ENCODE assay signal across 13 cellular contexts in the genomic region with DNA sequence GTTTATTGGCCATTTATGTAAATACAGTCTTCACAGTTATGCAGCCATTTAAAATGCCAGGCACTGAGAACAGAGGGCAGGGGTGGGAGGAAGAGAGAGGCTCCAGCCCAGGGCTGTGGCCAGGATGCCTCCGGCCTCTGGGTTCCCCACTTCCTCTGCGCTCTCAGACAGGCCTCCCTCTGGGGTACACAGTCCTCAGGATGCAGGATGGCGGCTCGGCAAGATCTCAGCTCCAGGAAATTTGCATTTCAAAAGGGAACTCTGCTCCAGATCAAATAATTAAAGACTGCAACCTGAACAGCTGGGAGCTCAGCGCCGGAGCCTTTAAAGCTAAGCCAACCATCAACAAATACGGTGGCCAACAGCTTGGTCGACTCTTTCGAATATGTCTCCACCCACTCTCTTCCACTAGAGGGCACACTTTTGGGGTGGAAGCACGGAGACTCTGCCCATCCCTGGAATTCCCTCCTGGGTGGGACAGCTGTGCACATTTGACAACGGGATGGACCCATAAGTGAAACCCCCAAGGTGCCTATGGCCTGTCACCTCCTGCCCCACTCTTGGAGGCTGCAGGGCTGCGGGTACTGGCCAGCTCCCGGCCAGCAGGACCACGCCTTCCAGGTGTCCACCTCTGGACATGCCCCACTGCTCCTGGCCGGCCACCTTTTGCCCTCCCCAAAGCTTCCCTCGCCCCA.
A peak's percentile ranks its signal among the peaks of the same experiment; 100 is the strongest.
DNase-seq lines count a peak whose midpoint lies in the region; ATAC-seq, FAIRE-seq and TF ChIP-seq lines count a peak whose summit lies in the region.
"Had no signal": no experiment of that assay in that cellular context is flagged by ENCODE, and none has a peak within 500 bp of the region (broad histone marks: within the 10 kb centered on the region; RNA-seq: fewer than 3 reads in every experiment).

No MANE protein-coding gene starts in this region.

- DNase-seq in GM23338 (ENCODE audit: low spot score), result no peak
- peak; percentile 24 for DNase-seq in OCI-LY7 (ENCODE audit: low spot score)
- DNase-seq in islet precursor cell, result peak; percentile 44
- DNase-seq in GM12892 (ENCODE audit: insufficient read length), result no peak
- DNase-seq in H54 (ENCODE audit: insufficient read length, low spot score), result no peak
- DNase-seq in NOMO-1 (lab: John Stamatoyannopoulos, UW; ENCODE audit: unreplicated experiment in 2 of 2), result no peak
- DNase-seq: aorta; CD4-positive, alpha-beta T cell; NCI-H2029 treated with DMSO at 0.1 percent for 48 hours had no signal

- H3F3A ChIP-seq in GM23338 (replicated peaks; ENCODE audit: low read depth), result no peaks in the 10 kb centered on the region

- H3K27ac Mint-ChIP-seq in GM23338, result no peak overlapping the region
- H3K27ac Mint-ChIP-seq: CD4-positive, alpha-beta T cell; stimulated activated naive CD8-positive, alpha-beta T cell treated with anti-CD3 and anti-CD28 coated beads, Interleukin-15, Interleukin-2, amounts not matched to agents 100 ng/mL and 50 ng/mL, for 24 hours; T-cell had no signal

- no peaks in the 10 kb centered on the region for H3K79me2 ChIP-seq in GM23338 (replicated peaks; ENCODE audit: insufficient read depth)
- no peaks in the 10 kb centered on the region for H3K79me2 ChIP-seq in OCI-LY7 (ENCODE audit: insufficient read depth, low read depth, low read length)

- H3K4me3 ChIP-seq in GM23338 (no peak overlapping the region), OCI-LY7 (ENCODE audit: low read depth, low read length, poor library complexity, severe bottlenecking) (no peak overlapping the region)

- no peaks in the 10 kb centered on the region; the same call in 1 of the 2 replicates for H3K36me3 ChIP-seq in GM23338 (ENCODE audit: insufficient read depth)
- no peaks in the 10 kb centered on the region for H3K36me3 ChIP-seq in OCI-LY7 (ENCODE audit: insufficient read depth, low read length)

- H4K20me1 ChIP-seq in GM23338 (replicated peaks; ENCODE audit: insufficient read depth) (no peaks in the 10 kb centered on the region), OCI-LY7 (ENCODE audit: insufficient read depth, low read length) (no peaks in the 10 kb centered on the region)

- 0 out of 2 replicates have a peak, but pooled peaks cover under 1% of the 10 kb centered on the region for H3K9me3 ChIP-seq in OCI-LY7 (ENCODE audit: low read length)

- peak; percentile 79 for ATAC-seq in GM23338
- ATAC-seq in GM21423 (IDR thresholded peaks at IDR 0.05; ENCODE audit: unreplicated experiment), result no peak
- ATAC-seq: T-cell had no signal

- TF ChIP-seq POLR2A in GM12892 (IDR thresholded peaks at IDR 0.05; ENCODE audit: low read depth, low read length) (no peak), H54 (IDR thresholded peaks at IDR 0.05; ENCODE audit: low read depth, low read length) (no peak)

- FAIRE-seq in GM12892 (lab: Jason Lieb, UNC) (no peak), H54 (lab: Jason Lieb, UNC) (no peak)

- peaks cover 3% of the 10 kb centered on the region; the same call in 1 of the 3 replicates for H3K36me3 Mint-ChIP-seq in GM23338 (ENCODE audit: low read depth)
- H3K36me3 Mint-ChIP-seq: T-cell had no signal

- H3K4me3 Mint-ChIP-seq in GM23338, result no peak overlapping the region
- H3K4me3 Mint-ChIP-seq: CD4-positive, alpha-beta T cell; stimulated activated naive CD8-positive, alpha-beta T cell treated with anti-CD3 and anti-CD28 coated beads, Interleukin-15, Interleukin-2, amounts not matched to agents 100 ng/mL and 50 ng/mL, for 24 hours; T-cell had no signal

- TF ChIP-seq CTCF in 22Rv1 (IDR thresholded peaks at IDR 0.05) (peak; percentile 59), GM23338 (conservative IDR thresholded peaks at IDR 0.05; ENCODE audit: low read depth in 2 of 2) (no peak), OCI-LY7 (conservative IDR thresholded peaks at IDR 0.05; ENCODE audit: low read length) (peak; percentile 76)

- H3K4me2 ChIP-seq in GM23338 (no peak overlapping the region), OCI-LY7 (ENCODE audit: low read length) (no peak overlapping the region)

- POLR2A ChIA-PET in OCI-LY7 (lab: Charles Lee), result no interaction called here

- H3K27ac ChIP-seq in 22Rv1, result no peak overlapping the region
- no peak overlapping the region for H3K27ac ChIP-seq in GM23338 (ENCODE audit: low read depth)
- no peak overlapping the region for H3K27ac ChIP-seq in OCI-LY7 (ENCODE audit: low read depth, low read length, poor library complexity, severe bottlenecking)

- no peaks in the 10 kb centered on the region for H3K27me3 ChIP-seq in GM23338 (ENCODE audit: insufficient read depth)

- H3K9me2 ChIP-seq in GM23338 (ENCODE audit: insufficient read depth) (no peaks in the 10 kb centered on the region), OCI-LY7 (ENCODE audit: insufficient read depth, low read length) (no peaks in the 10 kb centered on the region)

- no peak overlapping the region for H2AFZ ChIP-seq in GM23338
- no peak overlapping the region for H2AFZ ChIP-seq in OCI-LY7 (ENCODE audit: low read length)

- H3K4me1 Mint-ChIP-seq in GM23338, result peaks cover 22% of the 10 kb centered on the region
- H3K4me1 Mint-ChIP-seq: T-cell had no signal

- intact Hi-C loops in OCI-LY7 (cut with micrococcal nuclease; ENCODE audit: unreplicated experiment), result no loop called here

- H3K4me1 ChIP-seq in GM23338 (ENCODE audit: insufficient read depth) (no peaks in the 10 kb centered on the region), OCI-LY7 (ENCODE audit: insufficient read depth, low read length, poor library complexity, severe bottlenecking) (no peaks in the 10 kb centered on the region)

- peaks cover 15% of the 10 kb centered on the region for H3K27me3 Mint-ChIP-seq in GM23338 (ENCODE audit: insufficient read depth, low read depth, poor library complexity)
- H3K27me3 Mint-ChIP-seq: stimulated activated naive CD8-positive, alpha-beta T cell treated with anti-CD3 and anti-CD28 coated beads, Interleukin-15, Interleukin-2, amounts not matched to agents 100 ng/mL and 50 ng/mL, for 24 hours had no signal

- CTCF ChIA-PET in OCI-LY7 (lab: Charles Lee; ENCODE audit: unreplicated experiment), result no interaction called here

- peaks cover 4% of the 10 kb centered on the region; the same call in 2 of the 3 replicates for H3K9me3 Mint-ChIP-seq in GM23338
- H3K9me3 Mint-ChIP-seq: CD4-positive, alpha-beta T cell; stimulated activated naive CD8-positive, alpha-beta T cell treated with anti-CD3 and anti-CD28 coated beads, Interleukin-15, Interleukin-2, amounts not matched to agents 100 ng/mL and 50 ng/mL, for 24 hours; T-cell had no signal

- no TSS peak for BruUV-seq in OCI-LY7 (replicated peaks; lab: Mats Ljungman, UMichigan)

TF ChIP-seq in GM23338, 12 proteins besides CTCF, POLR2A, EP300 and RAD21 (continues in another document):
- TF ChIP-seq, protein P1, sequence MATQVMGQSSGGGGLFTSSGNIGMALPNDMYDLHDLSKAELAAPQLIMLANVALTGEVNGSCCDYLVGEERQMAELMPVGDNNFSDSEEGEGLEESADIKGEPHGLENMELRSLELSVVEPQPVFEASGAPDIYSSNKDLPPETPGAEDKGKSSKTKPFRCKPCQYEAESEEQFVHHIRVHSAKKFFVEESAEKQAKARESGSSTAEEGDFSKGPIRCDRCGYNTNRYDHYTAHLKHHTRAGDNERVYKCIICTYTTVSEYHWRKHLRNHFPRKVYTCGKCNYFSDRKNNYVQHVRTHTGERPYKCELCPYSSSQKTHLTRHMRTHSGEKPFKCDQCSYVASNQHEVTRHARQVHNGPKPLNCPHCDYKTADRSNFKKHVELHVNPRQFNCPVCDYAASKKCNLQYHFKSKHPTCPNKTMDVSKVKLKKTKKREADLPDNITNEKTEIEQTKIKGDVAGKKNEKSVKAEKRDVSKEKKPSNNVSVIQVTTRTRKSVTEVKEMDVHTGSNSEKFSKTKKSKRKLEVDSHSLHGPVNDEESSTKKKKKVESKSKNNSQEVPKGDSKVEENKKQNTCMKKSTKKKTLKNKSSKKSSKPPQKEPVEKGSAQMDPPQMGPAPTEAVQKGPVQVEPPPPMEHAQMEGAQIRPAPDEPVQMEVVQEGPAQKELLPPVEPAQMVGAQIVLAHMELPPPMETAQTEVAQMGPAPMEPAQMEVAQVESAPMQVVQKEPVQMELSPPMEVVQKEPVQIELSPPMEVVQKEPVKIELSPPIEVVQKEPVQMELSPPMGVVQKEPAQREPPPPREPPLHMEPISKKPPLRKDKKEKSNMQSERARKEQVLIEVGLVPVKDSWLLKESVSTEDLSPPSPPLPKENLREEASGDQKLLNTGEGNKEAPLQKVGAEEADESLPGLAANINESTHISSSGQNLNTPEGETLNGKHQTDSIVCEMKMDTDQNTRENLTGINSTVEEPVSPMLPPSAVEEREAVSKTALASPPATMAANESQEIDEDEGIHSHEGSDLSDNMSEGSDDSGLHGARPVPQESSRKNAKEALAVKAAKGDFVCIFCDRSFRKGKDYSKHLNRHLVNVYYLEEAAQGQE (IDR thresholded peaks at IDR 0.05; ENCODE audit: unreplicated experiment), result no peak

Comparison
In these comparisons a context has a peak if more than half of its experiments do, and no peak if none do; other contexts are left out.
1. CTCF ChIP-seq: peak in 22Rv1 (single experiment) and OCI-LY7 (single experiment); none in GM23338 (0 of 2).
2. DNase-seq: peak in OCI-LY7 (single experiment) and islet precursor cell (single experiment); none in GM23338 (single experiment), GM12892 (single experiment), H54 (single experiment) and NOMO-1 (0 of 2).